In genomic region chr17:55480907-55481306, GRCh38 we compare ENCODE assay signal across 19 cellular contexts. TPM values are rescaled to one million over a fixed set of nuclear protein-coding genes. Genes with fewer than 3 reads are reported as not detected.
DNase-seq lines count a peak whose midpoint lies in the region; ATAC-seq and TF ChIP-seq lines count a peak whose summit lies in the region.
"Had no signal": no experiment of that assay in that cellular context is flagged by ENCODE, and none has a peak within 500 bp of the region (broad histone marks: within the 10 kb centered on the region; RNA-seq: fewer than 3 reads in every experiment).

No MANE protein-coding gene starts in this region.

- POLR2A ChIA-PET in CD4-positive, alpha-beta memory T cell (lab: Charles Lee; ENCODE audit: partially characterized antibody), result no interaction called here

- ATAC-seq in left colon, result peak; percentile 38
- no peak for ATAC-seq in GM18909 (IDR thresholded peaks at IDR 0.05; ENCODE audit: poor library complexity, unreplicated experiment)
- ATAC-seq: HepG2 had no signal

- H3K4me1 ChIP-seq in BLaER1 treated with 17β-estradiol and CSF1 and Interleukin-3, amounts not matched to agents 10 nM and 100 nM, result peaks cover 18 to 40% (median 23%) of the 10 kb centered on the region in 10 experiments
- H3K4me1 ChIP-seq in CD4-positive, alpha-beta memory T cell (ENCODE audit: insufficient read depth, low read length), result no peaks in the 10 kb centered on the region
- no peaks in the 10 kb centered on the region for H3K4me1 ChIP-seq in neuronal stem cell (ENCODE audit: control insufficient read depth in 2 of 2, insufficient read depth in 1 of 2, low read depth in 1 of 2, low read length in 2 of 2)

- no peak overlapping the region for H4K8ac ChIP-seq in neuronal stem cell (ENCODE audit: low read depth, low read length)

- peaks cover 0 to 5% of the 10 kb centered on the region in 2 donors for H3K27me3 Mint-ChIP-seq in CD4-positive, alpha-beta memory T cell

- H2BK12ac ChIP-seq in neuronal stem cell (ENCODE audit: low read length), result no peak overlapping the region

- H3K27me3 ChIP-seq in BLaER1 treated with 17β-estradiol and CSF1 and Interleukin-3, amounts not matched to agents 10 nM and 100 nM, result no peaks in the 10 kb centered on the region
- H3K27me3 ChIP-seq in WERI-Rb-1 (ENCODE audit: insufficient read depth, low read depth, severe bottlenecking) (no peaks in the 10 kb centered on the region), neuronal stem cell (ENCODE audit: control insufficient read depth in 3 of 3, insufficient read depth in 3 of 3, low read depth in 1 of 3, low read length in 3 of 3) (no peaks in the 10 kb centered on the region)
- H3K27me3 ChIP-seq in CD4-positive, alpha-beta memory T cell (ENCODE audit: insufficient read depth, low read length), result no peaks in the 10 kb centered on the region

- no peak overlapping the region for H2AFZ ChIP-seq in neuronal stem cell (ENCODE audit: low read length)

- H3K4me1 Mint-ChIP-seq in CD4-positive, alpha-beta memory T cell, result no peaks in the 10 kb centered on the region
- H3K4me1 Mint-ChIP-seq: CD8-positive, alpha-beta memory T cell had no signal

- no peak overlapping the region for H3K4me3 Mint-ChIP-seq in CD4-positive, alpha-beta memory T cell
- H3K4me3 Mint-ChIP-seq: CD8-positive, alpha-beta memory T cell; H9; IgD-negative memory B cell had no signal

- H3K18ac ChIP-seq in neuronal stem cell (ENCODE audit: low read length), result no peak overlapping the region

- no peak overlapping the region for H3K14ac ChIP-seq in neuronal stem cell (ENCODE audit: low read length)

- no peak overlapping the region for H3K23ac ChIP-seq in neuronal stem cell (ENCODE audit: low read depth, low read length, poor library complexity)

- peak overlapping the region in 6 of 11 experiments; percentile 2 to 39 (median 15); a peak in 3 of 22 replicates for H3K27ac ChIP-seq in BLaER1 treated with 17β-estradiol and CSF1 and Interleukin-3, amounts not matched to agents 10 nM and 100 nM
- H3K27ac ChIP-seq in WERI-Rb-1, result peak overlapping the region; percentile 42
- H3K27ac ChIP-seq in CD4-positive, alpha-beta memory T cell (ENCODE audit: low read depth, low read length), result no peak overlapping the region
- no peak overlapping the region for H3K27ac ChIP-seq in neuronal stem cell (replicated peaks; ENCODE audit: low read length)
- H3K27ac ChIP-seq: KMS-11 had no signal

- TF ChIP-seq CTCF in WERI-Rb-1 (IDR thresholded peaks at IDR 0.05; ENCODE audit: low read depth, low read length), result no peak

- H3K9ac ChIP-seq in BLaER1 treated with 17β-estradiol and CSF1 and Interleukin-3, amounts not matched to agents 10 nM and 100 nM, result peak overlapping the region in 1 of 11 experiments; percentile 7; a peak in 1 of 22 replicates
- H3K9ac ChIP-seq in neuronal stem cell (ENCODE audit: low read depth, low read length, poor library complexity), result no peak overlapping the region
- H3K9ac ChIP-seq: KMS-11 had no signal

- intact Hi-C loops in left colon (cut with DNase I, micrococcal nuclease), result no loop called here
- intact Hi-C loops in CD4-positive, alpha-beta memory T cell (cut with micrococcal nuclease), result no loop called here

- H4K20me1 ChIP-seq in BLaER1 treated with 17β-estradiol and CSF1 and Interleukin-3, amounts not matched to agents 10 nM and 100 nM, result no peaks in the 10 kb centered on the region

- no peak overlapping the region for H2AK5ac ChIP-seq in neuronal stem cell (ENCODE audit: low read depth, low read length)

- no peak overlapping the region for H4K91ac ChIP-seq in neuronal stem cell (ENCODE audit: low read depth, low read length, poor library complexity)

- peak; percentile 81 for DNase-seq in NCI-H524 treated with DMSO at 0.1 percent for 48 hours (lab: John Stamatoyannopoulos, UW)
- DNase-seq in WERI-Rb-1, result peak; percentile 40
- no peak for DNase-seq in left colon
- no peak for DNase-seq in CD4-positive, alpha-beta memory T cell
- no peak for DNase-seq in neuronal stem cell (ENCODE audit: low spot score)
- DNase-seq: AML-193; CD8-positive, alpha-beta memory T cell; COR-L47; DMS79 treated with DMSO at 0.1 percent for 48 hours; GF-D8; GOT3; H9 had no signal

- no peak overlapping the region for H2BK5ac ChIP-seq in neuronal stem cell (ENCODE audit: low read length)

- H3K4ac ChIP-seq in neuronal stem cell (ENCODE audit: low read length), result no peak overlapping the region

- peak overlapping the region; percentile 54 to 83 (median 68); a peak in 21 of 22 replicates for H3K4me2 ChIP-seq in BLaER1 treated with 17β-estradiol and CSF1 and Interleukin-3, amounts not matched to agents 10 nM and 100 nM
- no peak overlapping the region for H3K4me2 ChIP-seq in neuronal stem cell (ENCODE audit: insufficient read depth, low read length, poor library complexity, severe bottlenecking)
- H3K4me2 ChIP-seq: KMS-11 had no signal

- CTCF ChIA-PET in CD4-positive, alpha-beta memory T cell (lab: Charles Lee; ENCODE audit: partially characterized antibody), result no interaction called here

- 0 out of 22 replicates have a peak, but pooled peaks cover 0 to 2% (median 0%) of the 10 kb centered on the region in 11 experiments for H3K9me3 ChIP-seq in BLaER1 treated with 17β-estradiol and CSF1 and Interleukin-3, amounts not matched to agents 10 nM and 100 nM (replicated peaks in 1 of 11)
- H3K9me3 ChIP-seq in WERI-Rb-1 (ENCODE audit: severe bottlenecking) (no peaks in the 10 kb centered on the region), neuronal stem cell (replicated peaks in 1 of 2; ENCODE audit: control insufficient read depth in 2 of 2, insufficient read depth in 1 of 2, low read depth in 1 of 2, low read length in 2 of 2) (no peaks in the 10 kb centered on the region)
- H3K9me3 ChIP-seq in CD4-positive, alpha-beta memory T cell (ENCODE audit: control insufficient read depth in 1 of 2, low read length in 2 of 2), result no peaks in the 10 kb centered on the region

- H3K36me3 Mint-ChIP-seq in CD4-positive, alpha-beta memory T cell, result no peaks in the 10 kb centered on the region
- H3K36me3 Mint-ChIP-seq: IgD-negative memory B cell had no signal

- no peak overlapping the region for H2BK15ac ChIP-seq in neuronal stem cell (ENCODE audit: low read length)

- no peak overlapping the region for H3K4me3 ChIP-seq in BLaER1 treated with 17β-estradiol and CSF1 and Interleukin-3, amounts not matched to agents 10 nM and 100 nM
- H3K4me3 ChIP-seq in WERI-Rb-1 (ENCODE audit: low read depth, low read length), result no peak overlapping the region
- H3K4me3 ChIP-seq in CD4-positive, alpha-beta memory T cell (ENCODE audit: low read length in 2 of 2), result no peak overlapping the region
- no peak overlapping the region for H3K4me3 ChIP-seq in neuronal stem cell (ENCODE audit: low read length in 2 of 2)

- no peak overlapping the region for H3K27ac Mint-ChIP-seq in CD4-positive, alpha-beta memory T cell
- H3K27ac Mint-ChIP-seq: CD8-positive, alpha-beta memory T cell; H9; IgD-negative memory B cell had no signal

- H2BK120ac ChIP-seq in neuronal stem cell (ENCODE audit: low read depth, low read length), result no peak overlapping the region

- no peaks in the 10 kb centered on the region for H3K36me3 ChIP-seq in BLaER1 treated with 17β-estradiol and CSF1 and Interleukin-3, amounts not matched to agents 10 nM and 100 nM
- H3K36me3 ChIP-seq in WERI-Rb-1, result no peaks in the 10 kb centered on the region
- no peaks in the 10 kb centered on the region for H3K36me3 ChIP-seq in CD4-positive, alpha-beta memory T cell (ENCODE audit: insufficient read depth, low read length)
- no peaks in the 10 kb centered on the region for H3K36me3 ChIP-seq in neuronal stem cell (replicated peaks in 1 of 2; ENCODE audit: control insufficient read depth in 2 of 2, insufficient read depth in 2 of 2, low read length in 2 of 2)

- H3K79me1 ChIP-seq in neuronal stem cell (ENCODE audit: low read depth, low read length), result no peaks in the 10 kb centered on the region

- peaks cover 0 to 1% (median 0%) of the 10 kb centered on the region in 8 donors for H3K9me3 Mint-ChIP-seq in CD4-positive, alpha-beta memory T cell
- H3K9me3 Mint-ChIP-seq: CD8-positive, alpha-beta memory T cell; H9; IgD-negative memory B cell had no signal

RNA-seq across cellular contexts. Expression of gene SMIM36, which starts 30.3 kb away (rescaled TPM):
- total RNA-seq in left colon, result not detected
- not detected for total RNA-seq in CD4-positive, alpha-beta memory T cell
- polyA plus RNA-seq in CD4-positive, alpha-beta memory T cell, result not detected
- not detected for polyA plus RNA-seq in neuronal stem cell (2013, experiment 1 of 2)
- polyA plus RNA-seq in neuronal stem cell (2013, experiment 2 of 2), result not detected
- total RNA-seq: CD8-positive, alpha-beta memory T cell; H9; HepG2; LHCN-M2 had no signal
- polyA plus RNA-seq: BJ; CD8-positive, alpha-beta memory T cell; HepG2; IgD-negative memory B cell had no signal

RNA-seq across cellular contexts. Expression of gene MMD, which starts 59.3 kb away (rescaled TPM):
- total RNA-seq in left colon, result 10 to 100 TPM; 11.6 to 13.9 TPM
- 1 to 10 TPM; 4.2 to 9.2 TPM for total RNA-seq in CD4-positive, alpha-beta memory T cell
- 10 to 100 TPM in 1 of 2 donors, 1 to 10 TPM in 1; 9.1 to 20.0 TPM for polyA plus RNA-seq in CD4-positive, alpha-beta memory T cell
- 85.2 TPM for polyA plus RNA-seq in neuronal stem cell (2013, experiment 1 of 2)
- 87.8 TPM for polyA plus RNA-seq in neuronal stem cell (2013, experiment 2 of 2)

Comparison
In these comparisons a context has a peak if more than half of its experiments do, and no peak if none do; other contexts are left out.
1. H3K27ac ChIP-seq: peak in BLaER1 treated with 17β-estradiol and CSF1 and Interleukin-3, amounts not matched to agents 10 nM and 100 nM (6 of 11) and WERI-Rb-1 (single experiment); none in CD4-positive, alpha-beta memory T cell (single experiment) and neuronal stem cell (single experiment).
2. DNase-seq: peak in NCI-H524 treated with DMSO at 0.1 percent for 48 hours (single experiment) and WERI-Rb-1 (single experiment); none in left colon (0 of 2), CD4-positive, alpha-beta memory T cell (0 of 5) and neuronal stem cell (single experiment).